ENCODE assay signal across 1 cellular context in genomic region chr18:25592804-25593360, GRCh38.
TF ChIP-seq lines count a peak whose summit lies in the region.

No MANE protein-coding gene starts in this region.

TF ChIP-seq in SK-N-SH, 30 proteins besides CTCF, POLR2A, EP300 and RAD21 (continued from another document):
- TF ChIP-seq EZH2phosphoT487 (IDR thresholded peaks at IDR 0.05; ENCODE audit: borderline replicate concordance, low read depth): no peak
- TF ChIP-seq MAX (IDR thresholded peaks at IDR 0.05; ENCODE audit: low read depth): no peak
